ENCODE assay signal across 18 cellular contexts in the genomic region with DNA sequence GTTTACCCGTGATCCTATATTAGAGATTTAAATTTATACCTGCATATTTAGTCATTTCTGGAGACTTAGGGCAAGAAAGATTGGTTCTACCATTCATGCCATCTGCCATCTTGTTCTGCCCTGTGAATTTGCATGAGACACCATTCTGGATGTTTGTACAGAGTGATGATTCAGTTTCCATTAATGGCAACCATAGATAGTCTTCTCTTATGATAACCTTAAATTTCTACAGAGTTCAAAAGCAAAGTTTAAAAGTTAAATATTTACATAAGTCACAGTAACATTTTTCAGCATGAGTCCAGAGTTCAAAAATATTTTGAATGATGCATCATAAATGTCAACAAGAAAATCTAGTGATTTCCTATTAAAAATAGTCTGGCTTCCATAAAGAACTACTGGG. TPM values are rescaled to one million over a fixed set of nuclear protein-coding genes. Genes with fewer than 3 reads are reported as not detected.
DNase-seq lines count a peak whose midpoint lies in the region; ATAC-seq and TF ChIP-seq lines count a peak whose summit lies in the region.
"Had no signal": no experiment of that assay in that cellular context is flagged by ENCODE, and none has a peak within 500 bp of the region (broad histone marks: within the 10 kb centered on the region; RNA-seq: fewer than 3 reads in every experiment).

No MANE protein-coding gene starts in this region.

- H3K9me1 ChIP-seq in IMR-90 (ENCODE audit: insufficient read depth, low read length) = peaks cover 5% of the 10 kb centered on the region

- ATAC-seq in IMR-90 (ENCODE audit: low read depth) = peak; percentile 74
- ATAC-seq in effector memory CD8-positive, alpha-beta T cell (replicated peaks) = no peak
- ATAC-seq: activated CD8-positive, alpha-beta T cell treated with anti-CD3 and anti-CD28 coated beads, Interleukin-2, amount 10 ng/mL, durations not matched to agents 7 days and 5 days; activated naive CD4-positive, alpha-beta T cell treated with anti-CD3 and anti-CD28 coated beads, Interleukin-2, amount 50 U/mL, for 72 hours; activated T-cell treated with anti-CD3 and anti-CD28 coated beads, Interleukin-2, amount 50 U/mL, for 4 hours; GM23338; left colon had no signal

- peaks cover 58 to 72% (median 67%) of the 10 kb centered on the region in 10 experiments for H3K4me1 ChIP-seq in BLaER1 treated with 17β-estradiol and CSF1 and Interleukin-3, amounts not matched to agents 10 nM and 100 nM
- H3K4me1 ChIP-seq in IMR-90 (ENCODE audit: control insufficient read depth, insufficient read depth, low read length) = peaks cover 9% of the 10 kb centered on the region
- H3K4me1 ChIP-seq in osteoblast (ENCODE audit: insufficient read depth, low read length) = peaks cover 43% of the 10 kb centered on the region
- H3K4me1 ChIP-seq in mesendoderm (ENCODE audit: control insufficient read depth, low read depth, low read length) = no peaks in the 10 kb centered on the region

- no peak overlapping the region for H3K4ac ChIP-seq in IMR-90 (ENCODE audit: low read depth, low read length)
- no peak overlapping the region for H3K4ac ChIP-seq in mesendoderm (ENCODE audit: low read depth, low read length)

- H4K91ac ChIP-seq in IMR-90 (ENCODE audit: insufficient read depth, low read depth, low read length) = no peak overlapping the region

- in situ Hi-C loops in IMR-90 (cut with MboI; ENCODE audit: low sequenced_read_pairs) = no loop called here

- no peaks in the 10 kb centered on the region for H4K20me1 ChIP-seq in BLaER1 treated with 17β-estradiol and CSF1 and Interleukin-3, amounts not matched to agents 10 nM and 100 nM
- H4K20me1 ChIP-seq in IMR-90 (ENCODE audit: insufficient read depth, low read length) (peaks cover 9% of the 10 kb centered on the region), osteoblast (ENCODE audit: insufficient read depth, low read length) (no peaks in the 10 kb centered on the region)

- no peak overlapping the region for H4K8ac ChIP-seq in IMR-90 (ENCODE audit: low read depth in 2 of 2, low read length in 2 of 2)
- no peak overlapping the region for H4K8ac ChIP-seq in mesendoderm (ENCODE audit: low read depth, low read length)

- no peak for TF ChIP-seq CTCF in IMR-90 (conservative IDR thresholded peaks at IDR 0.05; ENCODE audit: low read depth, low read length)
- no peak for TF ChIP-seq CTCF in osteoblast (IDR thresholded peaks at IDR 0.05; ENCODE audit: extremely low read depth, low read depth, low read length)

- peaks cover 60 to 79% of the 10 kb centered on the region in 2 donors for H3K4me1 Mint-ChIP-seq in effector memory CD8-positive, alpha-beta T cell (ENCODE audit: low read depth in 2 of 2)

- intact Hi-C loops in IMR-90 (cut with micrococcal nuclease) = loop anchor here (5.0 kb wide), 1 partner anchor 37 kb away; no protein-coding TSS in a partner anchor

- H3K18ac ChIP-seq in IMR-90 (ENCODE audit: low read depth, low read length) (no peak overlapping the region), mesendoderm (ENCODE audit: low read length) (no peak overlapping the region)

- no peak overlapping the region for H2BK15ac ChIP-seq in IMR-90 (ENCODE audit: low read depth, low read length)
- H2BK15ac ChIP-seq in mesendoderm (replicated peaks; ENCODE audit: low read depth) = no peak overlapping the region

- no peak for TF ChIP-seq RAD21 in IMR-90 (IDR thresholded peaks at IDR 0.05; ENCODE audit: low read length)

- CTCF ChIA-PET in IMR-90 (lab: Yijun Ruan, JAX) = no interaction called here

- H3K36me3 ChIP-seq in BLaER1 treated with 17β-estradiol and CSF1 and Interleukin-3, amounts not matched to agents 10 nM and 100 nM = peaks cover 0 to 22% (median 13%) of the 10 kb centered on the region in 11 experiments; a peak in 15 of 22 replicates
- H3K36me3 ChIP-seq in IMR-90 (ENCODE audit: control insufficient read depth, insufficient read depth, low read length) = no peaks in the 10 kb centered on the region
- no peaks in the 10 kb centered on the region for H3K36me3 ChIP-seq in osteoblast (ENCODE audit: insufficient read depth, low read length)
- no peaks in the 10 kb centered on the region for H3K36me3 ChIP-seq in mesendoderm (ENCODE audit: control insufficient read depth, insufficient read depth, low read length)
- H3K36me3 ChIP-seq: WERI-Rb-1 had no signal

- H3K79me1 ChIP-seq in IMR-90 (ENCODE audit: low read depth in 1 of 2, low read length in 2 of 2) (peaks cover 0 to 5% of the 10 kb centered on the region in 2 experiments; a peak in 1 of 4 replicates), mesendoderm (ENCODE audit: low read length) (no peaks in the 10 kb centered on the region)

- H3K27ac ChIP-seq in BLaER1 treated with 17β-estradiol and CSF1 and Interleukin-3, amounts not matched to agents 10 nM and 100 nM = peak overlapping the region in 9 of 11 experiments; percentile 3 to 72 (median 59); a peak in 15 of 22 replicates
- H3K27ac ChIP-seq in IMR-90 (ENCODE audit: insufficient read depth, low read length) = no peak overlapping the region
- peak overlapping the region; percentile 60 for H3K27ac ChIP-seq in osteoblast (ENCODE audit: low read depth, low read length)
- H3K27ac ChIP-seq in mesendoderm (ENCODE audit: low read depth, low read length) = no peak overlapping the region
- H3K27ac ChIP-seq: WERI-Rb-1 had no signal

- dilution Hi-C loops in IMR-90 (cut with HindIII; ENCODE audit: low sequenced_read_pairs, unreplicated experiment) = no loop called here

- H3K9me3 ChIP-seq in BLaER1 treated with 17β-estradiol and CSF1 and Interleukin-3, amounts not matched to agents 10 nM and 100 nM (replicated peaks in 1 of 11) = peaks cover 18 to 31% (median 25%) of the 10 kb centered on the region in 11 experiments
- H3K9me3 ChIP-seq in IMR-90 (ENCODE audit: control insufficient read depth, insufficient read depth, low read length) (peaks cover 2% of the 10 kb centered on the region; the same call in 1 of the 2 replicates), osteoblast (ENCODE audit: low read depth, low read length) (no peaks in the 10 kb centered on the region)

- no peak overlapping the region for H2BK20ac ChIP-seq in IMR-90 (ENCODE audit: low read depth, low read length)

- H2BK5ac ChIP-seq in IMR-90 (ENCODE audit: low read depth, low read length, poor library complexity, severe bottlenecking) (no peak overlapping the region), mesendoderm (ENCODE audit: low read length) (no peak overlapping the region)

- H2BK120ac ChIP-seq in IMR-90 (ENCODE audit: low read depth, low read length) (no peak overlapping the region), mesendoderm (ENCODE audit: low read depth, low read length) (no peak overlapping the region)

- H3K4me3 ChIP-seq in BLaER1 treated with 17β-estradiol and CSF1 and Interleukin-3, amounts not matched to agents 10 nM and 100 nM = no peak overlapping the region
- H3K4me3 ChIP-seq in IMR-90 (ENCODE audit: insufficient read depth, low read depth, low read length) (no peak overlapping the region), osteoblast (ENCODE audit: insufficient read depth, low read length) (no peak overlapping the region), mesendoderm (ENCODE audit: low read length) (no peak overlapping the region)
- H3K4me3 ChIP-seq: GM23338 had no signal

- no peak for TF ChIP-seq POLR2A in IMR-90 (IDR thresholded peaks at IDR 0.05; ENCODE audit: low read depth, low read length)

- H3K23ac ChIP-seq in IMR-90 (ENCODE audit: low read depth, low read length) (no peak overlapping the region), mesendoderm (ENCODE audit: low read length) (no peak overlapping the region)

- H3K9ac ChIP-seq in BLaER1 treated with 17β-estradiol and CSF1 and Interleukin-3, amounts not matched to agents 10 nM and 100 nM = no peak overlapping the region
- H3K9ac ChIP-seq in IMR-90 (ENCODE audit: low read depth, low read length) (no peak overlapping the region), mesendoderm (ENCODE audit: low read length) (no peak overlapping the region)

- no peak overlapping the region for H2AK9ac ChIP-seq in IMR-90 (replicated peaks; ENCODE audit: low read depth, low read length, poor library complexity)

- BruUV-seq in IMR-90 (replicated peaks; lab: Mats Ljungman, UMichigan) = no TSS peak

- H3K27me3 Mint-ChIP-seq in effector memory CD8-positive, alpha-beta T cell = no peaks in the 10 kb centered on the region

- H3K79me2 ChIP-seq in osteoblast (ENCODE audit: insufficient read depth, low read length) (no peaks in the 10 kb centered on the region), mesendoderm (ENCODE audit: control insufficient read depth, insufficient read depth, low read length) (no peaks in the 10 kb centered on the region)

- POLR2A ChIA-PET in IMR-90 (lab: Charles Lee; ENCODE audit: unreplicated experiment) = no interaction called here

- peak overlapping the region; percentile 58 to 71 for H3K4me3 Mint-ChIP-seq in effector memory CD8-positive, alpha-beta T cell
- H3K4me3 Mint-ChIP-seq: activated CD8-positive, alpha-beta T cell treated with anti-CD3 and anti-CD28 coated beads, Interleukin-2, amount 10 ng/mL, durations not matched to agents 7 days and 5 days; activated T-cell treated with anti-CD3 and anti-CD28 coated beads, Interleukin-2, amount 50 U/mL, for 4 hours; GM23338 had no signal

- H4K5ac ChIP-seq in IMR-90 (ENCODE audit: low read depth, low read length) (no peak overlapping the region), mesendoderm (ENCODE audit: low read length) (no peak overlapping the region)

- no peak overlapping the region for H3K56ac ChIP-seq in IMR-90 (ENCODE audit: extremely low read depth, insufficient read depth, low read length)
- H3K56ac ChIP-seq in mesendoderm (ENCODE audit: low read length) = no peak overlapping the region

- no peaks in the 10 kb centered on the region for H3K9me3 Mint-ChIP-seq in effector memory CD8-positive, alpha-beta T cell
- H3K9me3 Mint-ChIP-seq: activated T-cell treated with anti-CD3 and anti-CD28 coated beads, Interleukin-2, amount 50 U/mL, for 4 hours had no signal

- H2AK5ac ChIP-seq in IMR-90 (ENCODE audit: low read depth, low read length) (no peak overlapping the region), mesendoderm (ENCODE audit: low read length) (no peak overlapping the region)

- H3K36me3 Mint-ChIP-seq in effector memory CD8-positive, alpha-beta T cell (ENCODE audit: insufficient read depth) = peaks cover 3% of the 10 kb centered on the region

- H2AFZ ChIP-seq in IMR-90 (replicated peaks; ENCODE audit: low read length, poor library complexity) = no peak overlapping the region
- H2AFZ ChIP-seq in osteoblast (ENCODE audit: low read length) = no peak overlapping the region
- H2AFZ ChIP-seq: GM23338 had no signal

- no peaks in the 10 kb centered on the region for H3K27me3 ChIP-seq in BLaER1 treated with 17β-estradiol and CSF1 and Interleukin-3, amounts not matched to agents 10 nM and 100 nM
- H3K27me3 ChIP-seq in IMR-90 (ENCODE audit: control insufficient read depth, insufficient read depth, low read length) (no peaks in the 10 kb centered on the region), osteoblast (ENCODE audit: insufficient read depth, low read length) (no peaks in the 10 kb centered on the region), mesendoderm (ENCODE audit: insufficient read depth, low read length, poor library complexity) (no peaks in the 10 kb centered on the region)

- DNase-seq in IMR-90 (peak; percentile 71), osteoblast (ENCODE audit: insufficient read length, low spot score, missing footprints) (no peak), mesendoderm (no peak), pons (ENCODE audit: low spot score) (no peak), NCI-H526 (lab: John Stamatoyannopoulos, UW) (no peak), ureter (ENCODE audit: low spot score) (no peak)
- DNase-seq in effector memory CD8-positive, alpha-beta T cell = no peak
- DNase-seq: activated CD8-positive, alpha-beta T cell treated with anti-CD3 and anti-CD28 coated beads, Interleukin-2, amount 10 ng/mL, durations not matched to agents 7 days and 5 days; activated T-cell treated with anti-CD3 and anti-CD28 coated beads, Interleukin-2, amount 50 U/mL, for 4 hours; left colon; NCI-H1105 treated with DMSO at 0.1 percent for 48 hours; NCI-H524 treated with DMSO at 0.1 percent for 48 hours; retina; stimulated activated CD4-positive, alpha-beta T cell treated with anti-CD3 and anti-CD28 coated beads, Interleukin-15, amount 100 ng/mL, for 24 hours; WERI-Rb-1 had no signal

- H3K14ac ChIP-seq in IMR-90 (replicated peaks; ENCODE audit: low read depth, low read length) = no peak overlapping the region

- H3K4me2 ChIP-seq in BLaER1 treated with 17β-estradiol and CSF1 and Interleukin-3, amounts not matched to agents 10 nM and 100 nM = peak overlapping the region; percentile 28 to 81 (median 71); a peak in 21 of 22 replicates
- H3K4me2 ChIP-seq in IMR-90 (ENCODE audit: low read depth, low read length) = no peak overlapping the region
- H3K4me2 ChIP-seq in osteoblast (ENCODE audit: insufficient read depth, low read length) = no peak overlapping the region
- no peak overlapping the region for H3K4me2 ChIP-seq in mesendoderm (ENCODE audit: low read length)
- H3K4me2 ChIP-seq: GM23338 had no signal

- H3K27ac Mint-ChIP-seq in effector memory CD8-positive, alpha-beta T cell = peak overlapping the region; percentile 42 to 74
- H3K27ac Mint-ChIP-seq: activated CD8-positive, alpha-beta T cell treated with anti-CD3 and anti-CD28 coated beads, Interleukin-2, amount 10 ng/mL, durations not matched to agents 7 days and 5 days; activated naive CD4-positive, alpha-beta T cell treated with anti-CD3 and anti-CD28 coated beads, Interleukin-2, amount 50 U/mL, for 72 hours had no signal

- WGBS in IMR-90 (ENCODE audit: extremely low coverage in 2 of 2, insufficient read length in 1 of 2), 2 experiments = no CpG with 5 or more reads among the region's 1 CpG
- WGBS in mesendoderm (ENCODE audit: extremely low coverage, insufficient coverage, low lambda C conversion rate) = no CpG with 5 or more reads among the region's 1 CpG

RNA-seq across cellular contexts. Expression of a gene that starts 23.2 kb away (rescaled TPM):
- 16.1 and 17.5 TPM in 2 replicates for total RNA-seq in IMR-90 (2012; rRNA removed)
- 4.4 and 5.6 TPM in 2 replicates for polyA plus RNA-seq in IMR-90 (2012; rRNA removed)
- polyA plus RNA-seq in IMR-90 (2012; cell fraction: cytosol; rRNA removed) = 2.1 and 2.3 TPM in 2 replicates
- 1.3 and 5.0 TPM in 2 replicates for polyA plus RNA-seq in IMR-90 (2012; cell fraction: nucleus; rRNA removed; ENCODE audit: low replicate concordance)
- 13.4 and 23.3 TPM in 2 replicates for total RNA-seq in osteoblast
- 4.6 TPM for polyA plus RNA-seq in mesendoderm (2013, experiment 1 of 2)
- 5.1 TPM for polyA plus RNA-seq in mesendoderm (2013, experiment 2 of 2)
- 48.3 TPM for total RNA-seq in ureter

Comparison
In these comparisons a context has a peak if more than half of its experiments do, and no peak if none do; other contexts are left out.
1. H3K27ac ChIP-seq: peak in BLaER1 treated with 17β-estradiol and CSF1 and Interleukin-3, amounts not matched to agents 10 nM and 100 nM (9 of 11) and osteoblast (single experiment); none in IMR-90 (single experiment) and mesendoderm (single experiment).
2. H3K4me2 ChIP-seq: peak in BLaER1 treated with 17β-estradiol and CSF1 and Interleukin-3, amounts not matched to agents 10 nM and 100 nM (11 of 11); none in IMR-90 (single experiment), osteoblast (single experiment) and mesendoderm (single experiment).